Comparison of ENCODE assay signal across 1 cellular context in the genomic region with DNA sequence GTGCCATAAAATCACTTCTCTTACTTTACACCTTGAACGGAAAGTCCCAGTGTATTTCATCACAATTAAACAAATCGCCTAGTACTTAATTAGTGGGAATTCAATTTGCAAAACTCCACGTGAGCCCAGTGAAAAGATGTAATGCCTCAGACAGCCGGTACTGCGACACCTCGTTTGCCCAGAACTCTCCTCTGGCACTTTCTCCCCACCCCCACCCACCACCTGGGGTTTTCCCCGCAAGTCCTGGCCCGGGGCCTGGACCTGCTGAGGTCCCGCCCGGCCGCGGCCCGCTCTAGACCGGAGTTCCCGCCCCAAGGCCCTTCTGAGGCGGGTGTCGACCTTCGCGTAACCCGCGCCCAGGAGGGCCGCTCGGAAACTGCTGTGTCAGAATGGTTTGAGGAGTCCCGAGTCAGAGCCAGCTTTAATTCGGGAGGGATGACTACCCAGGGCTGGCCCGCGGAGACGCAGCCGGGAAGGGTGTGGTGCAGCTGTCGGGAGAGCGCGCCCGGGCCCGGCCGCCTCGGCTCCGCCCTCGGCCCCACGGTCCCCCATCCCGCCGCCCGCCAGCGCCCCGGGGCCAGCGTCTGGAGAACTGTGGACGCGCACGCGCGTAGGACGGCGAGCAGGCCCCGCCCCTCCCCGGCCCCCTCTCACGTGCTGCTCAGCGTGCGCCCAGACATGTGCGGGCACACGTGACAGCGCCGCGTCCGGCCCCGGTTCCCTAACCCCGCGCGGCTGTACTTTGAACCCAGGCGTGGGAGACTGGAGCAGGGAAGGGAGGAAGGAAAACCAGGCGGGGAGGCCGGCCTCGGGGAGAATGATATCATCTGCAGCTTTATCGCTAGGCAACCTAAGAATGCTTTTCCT.
A peak's percentile ranks its signal among the peaks of the same experiment; 100 is the strongest.
TF ChIP-seq lines count a peak whose summit lies in the region.

No MANE protein-coding gene starts in this region.

TF ChIP-seq in HepG2, 621 proteins besides CTCF, POLR2A, EP300 and RAD21 (continued from another document and continues in another):
- TF ChIP-seq SP4 (CRISPR knock-in tag; IDR thresholded peaks at IDR 0.05), result peak; percentile 69; the same call in 1 of the 2 replicates
- TF ChIP-seq ATF2 (CRISPR knock-in tag; IDR thresholded peaks at IDR 0.05), result no peak
- TF ChIP-seq AHR (CRISPR knock-in tag; IDR thresholded peaks at IDR 0.05), result no peak
- TF ChIP-seq SMYD3 (CRISPR knock-in tag; IDR thresholded peaks at IDR 0.05), result 0 out of 2 replicates have a peak, but pooled peaks have one; percentile 45
- peak; percentile 86; the same call in 1 of the 2 replicates for TF ChIP-seq CREB3 (CRISPR knock-in tag; IDR thresholded peaks at IDR 0.05)
- TF ChIP-seq ZSCAN25 (CRISPR knock-in tag; IDR thresholded peaks at IDR 0.05), result peak; percentile 62; the same call in 1 of the 2 replicates
- TF ChIP-seq MTF1 (CRISPR knock-in tag; IDR thresholded peaks at IDR 0.05), result no peak
- TF ChIP-seq RELA (CRISPR knock-in tag; IDR thresholded peaks at IDR 0.05), result no peak
- no peak for TF ChIP-seq DNMT1 (CRISPR knock-in tag; IDR thresholded peaks at IDR 0.05)
- no peak for TF ChIP-seq SRF (IDR thresholded peaks at IDR 0.05; ENCODE audit: low read depth, low read length)
- no peak for TF ChIP-seq ZNF34 (CRISPR knock-in tag; IDR thresholded peaks at IDR 0.05; ENCODE audit: borderline replicate concordance)
- peak; percentile 80 for TF ChIP-seq PITX1 (CRISPR knock-in tag; IDR thresholded peaks at IDR 0.05)
- TF ChIP-seq ZNF282 (IDR thresholded peaks at IDR 0.05; ENCODE audit: partially characterized antibody), result no peak
- TF ChIP-seq DNMT3B (CRISPR knock-in tag; conservative IDR thresholded peaks at IDR 0.05), result peak; percentile 87; the same call in 1 of the 2 replicates
- TF ChIP-seq ZSCAN31 (CRISPR knock-in tag; IDR thresholded peaks at IDR 0.05; ENCODE audit: low read depth), result peak; percentile 91
- no peak for TF ChIP-seq NR2F2 (IDR thresholded peaks at IDR 0.05; ENCODE audit: borderline replicate concordance, low read depth)
- TF ChIP-seq BCLAF1 (IDR thresholded peaks at IDR 0.05), result no peak
- TF ChIP-seq SRSF9 (IDR thresholded peaks at IDR 0.05; ENCODE audit: borderline replicate concordance, insufficient read depth, low read depth, low read length, poor library complexity, severe bottlenecking), result no peak
- no peak for TF ChIP-seq GTF2F1 (IDR thresholded peaks at IDR 0.05; ENCODE audit: low read length)
- TF ChIP-seq, protein P1, sequence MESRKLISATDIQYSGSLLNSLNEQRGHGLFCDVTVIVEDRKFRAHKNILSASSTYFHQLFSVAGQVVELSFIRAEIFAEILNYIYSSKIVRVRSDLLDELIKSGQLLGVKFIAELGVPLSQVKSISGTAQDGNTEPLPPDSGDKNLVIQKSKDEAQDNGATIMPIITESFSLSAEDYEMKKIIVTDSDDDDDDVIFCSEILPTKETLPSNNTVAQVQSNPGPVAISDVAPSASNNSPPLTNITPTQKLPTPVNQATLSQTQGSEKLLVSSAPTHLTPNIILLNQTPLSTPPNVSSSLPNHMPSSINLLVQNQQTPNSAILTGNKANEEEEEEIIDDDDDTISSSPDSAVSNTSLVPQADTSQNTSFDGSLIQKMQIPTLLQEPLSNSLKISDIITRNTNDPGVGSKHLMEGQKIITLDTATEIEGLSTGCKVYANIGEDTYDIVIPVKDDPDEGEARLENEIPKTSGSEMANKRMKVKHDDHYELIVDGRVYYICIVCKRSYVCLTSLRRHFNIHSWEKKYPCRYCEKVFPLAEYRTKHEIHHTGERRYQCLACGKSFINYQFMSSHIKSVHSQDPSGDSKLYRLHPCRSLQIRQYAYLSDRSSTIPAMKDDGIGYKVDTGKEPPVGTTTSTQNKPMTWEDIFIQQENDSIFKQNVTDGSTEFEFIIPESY (CRISPR knock-in tag; IDR thresholded peaks at IDR 0.05), result 0 out of 2 replicates have a peak, but pooled peaks have one; percentile 53
- TF ChIP-seq ARNT (IDR thresholded peaks at IDR 0.05), result no peak
- peak; percentile 93; the same call in 1 of the 2 replicates for TF ChIP-seq NFKB2 (CRISPR knock-in tag; IDR thresholded peaks at IDR 0.05; ENCODE audit: borderline replicate concordance)
- TF ChIP-seq, protein P2, sequence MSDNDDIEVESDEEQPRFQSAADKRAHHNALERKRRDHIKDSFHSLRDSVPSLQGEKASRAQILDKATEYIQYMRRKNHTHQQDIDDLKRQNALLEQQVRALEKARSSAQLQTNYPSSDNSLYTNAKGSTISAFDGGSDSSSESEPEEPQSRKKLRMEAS (IDR thresholded peaks at IDR 0.05), result peak; percentile 99
- TF ChIP-seq SOX6 (IDR thresholded peaks at IDR 0.05), result no peak
- TF ChIP-seq SOX6 (CRISPR knock-in tag; IDR thresholded peaks at IDR 0.05), result peak; percentile 88
- TF ChIP-seq ZNF333 (CRISPR knock-in tag; IDR thresholded peaks at IDR 0.05; ENCODE audit: borderline replicate concordance), result peak; percentile 56; the same call in 1 of the 2 replicates
- TF ChIP-seq SRSF4 (IDR thresholded peaks at IDR 0.05; ENCODE audit: low read depth, low read length, poor library complexity, severe bottlenecking), result no peak
- TF ChIP-seq, protein P3, sequence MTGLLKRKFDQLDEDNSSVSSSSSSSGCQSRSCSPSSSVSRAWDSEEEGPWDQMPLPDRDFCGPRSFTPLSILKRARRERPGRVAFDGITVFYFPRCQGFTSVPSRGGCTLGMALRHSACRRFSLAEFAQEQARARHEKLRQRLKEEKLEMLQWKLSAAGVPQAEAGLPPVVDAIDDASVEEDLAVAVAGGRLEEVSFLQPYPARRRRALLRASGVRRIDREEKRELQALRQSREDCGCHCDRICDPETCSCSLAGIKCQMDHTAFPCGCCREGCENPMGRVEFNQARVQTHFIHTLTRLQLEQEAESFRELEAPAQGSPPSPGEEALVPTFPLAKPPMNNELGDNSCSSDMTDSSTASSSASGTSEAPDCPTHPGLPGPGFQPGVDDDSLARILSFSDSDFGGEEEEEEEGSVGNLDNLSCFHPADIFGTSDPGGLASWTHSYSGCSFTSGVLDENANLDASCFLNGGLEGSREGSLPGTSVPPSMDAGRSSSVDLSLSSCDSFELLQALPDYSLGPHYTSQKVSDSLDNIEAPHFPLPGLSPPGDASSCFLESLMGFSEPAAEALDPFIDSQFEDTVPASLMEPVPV (CRISPR knock-in tag; IDR thresholded peaks at IDR 0.05), result peak; percentile 78
- TF ChIP-seq TMF1 (CRISPR knock-in tag; IDR thresholded peaks at IDR 0.05; ENCODE audit: low read depth), result no peak
- TF ChIP-seq, protein P4, sequence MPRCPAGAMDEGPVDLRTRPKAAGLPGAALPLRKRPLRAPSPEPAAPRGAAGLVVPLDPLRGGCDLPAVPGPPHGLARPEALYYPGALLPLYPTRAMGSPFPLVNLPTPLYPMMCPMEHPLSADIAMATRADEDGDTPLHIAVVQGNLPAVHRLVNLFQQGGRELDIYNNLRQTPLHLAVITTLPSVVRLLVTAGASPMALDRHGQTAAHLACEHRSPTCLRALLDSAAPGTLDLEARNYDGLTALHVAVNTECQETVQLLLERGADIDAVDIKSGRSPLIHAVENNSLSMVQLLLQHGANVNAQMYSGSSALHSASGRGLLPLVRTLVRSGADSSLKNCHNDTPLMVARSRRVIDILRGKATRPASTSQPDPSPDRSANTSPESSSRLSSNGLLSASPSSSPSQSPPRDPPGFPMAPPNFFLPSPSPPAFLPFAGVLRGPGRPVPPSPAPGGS (CRISPR knock-in tag; IDR thresholded peaks at IDR 0.05), result peak; percentile 91
- peak; percentile 1 for TF ChIP-seq XRCC5 (optimal IDR thresholded peaks at IDR 0.05; ENCODE audit: low read length)
- peak; percentile 87; the same call in 1 of the 2 replicates for TF ChIP-seq ZNF709 (CRISPR knock-in tag; IDR thresholded peaks at IDR 0.05)
- TF ChIP-seq SMAD1 (CRISPR knock-in tag; IDR thresholded peaks at IDR 0.05; ENCODE audit: borderline replicate concordance, low read depth), result no peak
- peak; percentile 82; the same call in 1 of the 2 replicates for TF ChIP-seq ZSCAN9 (CRISPR knock-in tag; IDR thresholded peaks at IDR 0.05; ENCODE audit: borderline replicate concordance)
- TF ChIP-seq ZNF367 (CRISPR knock-in tag; IDR thresholded peaks at IDR 0.05; ENCODE audit: borderline replicate concordance), result peak; percentile 82; the same call in 1 of the 2 replicates
- TF ChIP-seq ZNF441 (CRISPR knock-in tag; IDR thresholded peaks at IDR 0.05; ENCODE audit: borderline replicate concordance), result peak; percentile 59; the same call in 1 of the 2 replicates
- peak; percentile 74; the same call in 1 of the 2 replicates for TF ChIP-seq MIER3 (CRISPR knock-in tag; IDR thresholded peaks at IDR 0.05; ENCODE audit: borderline replicate concordance)
- TF ChIP-seq ZNF18 (CRISPR knock-in tag; IDR thresholded peaks at IDR 0.05; ENCODE audit: insufficient replicate concordance), result peak; percentile 71
- TF ChIP-seq, protein P5, sequence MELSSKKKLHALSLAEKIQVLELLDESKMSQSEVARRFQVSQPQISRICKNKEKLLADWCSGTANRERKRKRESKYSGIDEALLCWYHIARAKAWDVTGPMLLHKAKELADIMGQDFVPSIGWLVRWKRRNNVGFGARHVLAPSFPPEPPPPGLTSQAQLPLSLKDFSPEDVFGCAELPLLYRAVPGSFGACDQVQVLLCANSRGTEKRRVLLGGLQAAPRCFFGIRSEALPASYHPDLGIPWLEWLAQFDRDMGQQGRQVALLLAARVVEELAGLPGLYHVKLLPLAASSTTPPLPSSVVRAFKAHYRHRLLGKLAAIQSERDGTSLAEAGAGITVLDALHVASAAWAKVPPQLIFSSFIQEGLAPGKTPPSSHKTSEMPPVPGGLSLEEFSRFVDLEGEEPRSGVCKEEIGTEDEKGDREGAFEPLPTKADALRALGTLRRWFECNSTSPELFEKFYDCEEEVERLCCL (CRISPR knock-in tag; IDR thresholded peaks at IDR 0.05; ENCODE audit: borderline replicate concordance), result no peak
- TF ChIP-seq, protein P6, sequence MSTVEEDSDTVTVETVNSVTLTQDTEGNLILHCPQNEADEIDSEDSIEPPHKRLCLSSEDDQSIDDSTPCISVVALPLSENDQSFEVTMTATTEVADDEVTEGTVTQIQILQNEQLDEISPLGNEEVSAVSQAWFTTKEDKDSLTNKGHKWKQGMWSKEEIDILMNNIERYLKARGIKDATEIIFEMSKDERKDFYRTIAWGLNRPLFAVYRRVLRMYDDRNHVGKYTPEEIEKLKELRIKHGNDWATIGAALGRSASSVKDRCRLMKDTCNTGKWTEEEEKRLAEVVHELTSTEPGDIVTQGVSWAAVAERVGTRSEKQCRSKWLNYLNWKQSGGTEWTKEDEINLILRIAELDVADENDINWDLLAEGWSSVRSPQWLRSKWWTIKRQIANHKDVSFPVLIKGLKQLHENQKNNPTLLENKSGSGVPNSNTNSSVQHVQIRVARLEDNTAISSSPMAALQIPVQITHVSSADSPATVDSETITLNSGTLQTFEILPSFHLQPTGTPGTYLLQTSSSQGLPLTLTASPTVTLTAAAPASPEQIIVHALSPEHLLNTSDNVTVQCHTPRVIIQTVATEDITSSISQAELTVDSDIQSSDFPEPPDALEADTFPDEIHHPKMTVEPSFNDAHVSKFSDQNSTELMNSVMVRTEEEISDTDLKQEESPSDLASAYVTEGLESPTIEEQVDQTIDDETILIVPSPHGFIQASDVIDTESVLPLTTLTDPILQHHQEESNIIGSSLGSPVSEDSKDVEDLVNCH (CRISPR knock-in tag; IDR thresholded peaks at IDR 0.05), result no peak
- TF ChIP-seq ZKSCAN1 (IDR thresholded peaks at IDR 0.05; ENCODE audit: low read length), result no peak
- TF ChIP-seq ZZZ3 (CRISPR knock-in tag; IDR thresholded peaks at IDR 0.05; ENCODE audit: borderline replicate concordance), result peak; percentile 97
